ENCODE assay signal across 2 cellular contexts in genomic region chr2:70123051-70123828, GRCh38.
TF ChIP-seq lines count a peak whose summit lies in the region.

No MANE protein-coding gene starts in this region.

TF ChIP-seq in A549, 52 proteins besides CTCF, POLR2A, EP300 and RAD21 (continued from another document):
- no peak for TF ChIP-seq ATOH8 (CRISPR knock-in tag; IDR thresholded peaks at IDR 0.05; ENCODE audit: low read depth)
- no peak for TF ChIP-seq HEYL (CRISPR knock-in tag; IDR thresholded peaks at IDR 0.05)
- TF ChIP-seq MAFK (IDR thresholded peaks at IDR 0.05; ENCODE audit: partially characterized antibody), result no peak
- no peak for TF ChIP-seq EHMT2 (IDR thresholded peaks at IDR 0.05; ENCODE audit: low read depth)
- no peak for TF ChIP-seq MYC (IDR thresholded peaks at IDR 0.05; ENCODE audit: borderline replicate concordance, low read length)
- TF ChIP-seq SMC3 (IDR thresholded peaks at IDR 0.05), result no peak
- no peak for TF ChIP-seq ZFP36 (IDR thresholded peaks at IDR 0.05; ENCODE audit: borderline replicate concordance, partially characterized antibody)
- TF ChIP-seq SREBF2 (IDR thresholded peaks at IDR 0.05), result no peak
- no peak for TF ChIP-seq TP53 (CRISPR knock-in tag; IDR thresholded peaks at IDR 0.05)
- TF ChIP-seq, protein P1, sequence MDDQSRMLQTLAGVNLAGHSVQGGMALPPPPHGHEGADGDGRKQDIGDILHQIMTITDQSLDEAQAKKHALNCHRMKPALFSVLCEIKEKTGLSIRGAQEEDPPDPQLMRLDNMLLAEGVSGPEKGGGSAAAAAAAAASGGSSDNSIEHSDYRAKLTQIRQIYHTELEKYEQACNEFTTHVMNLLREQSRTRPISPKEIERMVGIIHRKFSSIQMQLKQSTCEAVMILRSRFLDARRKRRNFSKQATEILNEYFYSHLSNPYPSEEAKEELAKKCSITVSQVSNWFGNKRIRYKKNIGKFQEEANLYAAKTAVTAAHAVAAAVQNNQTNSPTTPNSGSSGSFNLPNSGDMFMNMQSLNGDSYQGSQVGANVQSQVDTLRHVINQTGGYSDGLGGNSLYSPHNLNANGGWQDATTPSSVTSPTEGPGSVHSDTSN (IDR thresholded peaks at IDR 0.05), result no peak
- TF ChIP-seq MAZ (IDR thresholded peaks at IDR 0.05; ENCODE audit: borderline replicate concordance, low read depth, low read length), result no peak
- no peak for TF ChIP-seq JUN (IDR thresholded peaks at IDR 0.05)
- TF ChIP-seq, protein P2, sequence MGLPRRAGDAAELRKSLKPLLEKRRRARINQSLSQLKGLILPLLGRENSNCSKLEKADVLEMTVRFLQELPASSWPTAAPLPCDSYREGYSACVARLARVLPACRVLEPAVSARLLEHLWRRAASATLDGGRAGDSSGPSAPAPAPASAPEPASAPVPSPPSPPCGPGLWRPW (IDR thresholded peaks at IDR 0.05), result no peak
- no peak for TF ChIP-seq NFE2L2 (conservative IDR thresholded peaks at IDR 0.05; ENCODE audit: low read length)

TF ChIP-seq in HEK293, 187 proteins besides CTCF, POLR2A, EP300 and RAD21 (continued from another document):
- TF ChIP-seq, protein P3, sequence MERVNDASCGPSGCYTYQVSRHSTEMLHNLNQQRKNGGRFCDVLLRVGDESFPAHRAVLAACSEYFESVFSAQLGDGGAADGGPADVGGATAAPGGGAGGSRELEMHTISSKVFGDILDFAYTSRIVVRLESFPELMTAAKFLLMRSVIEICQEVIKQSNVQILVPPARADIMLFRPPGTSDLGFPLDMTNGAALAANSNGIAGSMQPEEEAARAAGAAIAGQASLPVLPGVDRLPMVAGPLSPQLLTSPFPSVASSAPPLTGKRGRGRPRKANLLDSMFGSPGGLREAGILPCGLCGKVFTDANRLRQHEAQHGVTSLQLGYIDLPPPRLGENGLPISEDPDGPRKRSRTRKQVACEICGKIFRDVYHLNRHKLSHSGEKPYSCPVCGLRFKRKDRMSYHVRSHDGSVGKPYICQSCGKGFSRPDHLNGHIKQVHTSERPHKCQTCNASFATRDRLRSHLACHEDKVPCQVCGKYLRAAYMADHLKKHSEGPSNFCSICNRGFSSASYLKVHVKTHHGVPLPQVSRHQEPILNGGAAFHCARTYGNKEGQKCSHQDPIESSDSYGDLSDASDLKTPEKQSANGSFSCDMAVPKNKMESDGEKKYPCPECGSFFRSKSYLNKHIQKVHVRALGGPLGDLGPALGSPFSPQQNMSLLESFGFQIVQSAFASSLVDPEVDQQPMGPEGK (tag by site-specific recombination; IDR thresholded peaks at IDR 0.05), result peak; percentile 48; the same call in 1 of the 2 replicates
- TF ChIP-seq ZBTB21 (tag by site-specific recombination; IDR thresholded peaks at IDR 0.05) (no peak), SP7 (tag by site-specific recombination; IDR thresholded peaks at IDR 0.05) (peak; percentile 39), ZNF121 (tag by site-specific recombination; IDR thresholded peaks at IDR 0.05) (peak; percentile 97; the same call in 1 of the 2 replicates), ZNF354C (tag by site-specific recombination; IDR thresholded peaks at IDR 0.05; ENCODE audit: borderline replicate concordance, low read depth) (no peak), PRDM1 (tag by site-specific recombination; IDR thresholded peaks at IDR 0.05) (peak; percentile 96), YY2 (tag by site-specific recombination; IDR thresholded peaks at IDR 0.05) (no peak)
- TF ChIP-seq, protein P4, sequence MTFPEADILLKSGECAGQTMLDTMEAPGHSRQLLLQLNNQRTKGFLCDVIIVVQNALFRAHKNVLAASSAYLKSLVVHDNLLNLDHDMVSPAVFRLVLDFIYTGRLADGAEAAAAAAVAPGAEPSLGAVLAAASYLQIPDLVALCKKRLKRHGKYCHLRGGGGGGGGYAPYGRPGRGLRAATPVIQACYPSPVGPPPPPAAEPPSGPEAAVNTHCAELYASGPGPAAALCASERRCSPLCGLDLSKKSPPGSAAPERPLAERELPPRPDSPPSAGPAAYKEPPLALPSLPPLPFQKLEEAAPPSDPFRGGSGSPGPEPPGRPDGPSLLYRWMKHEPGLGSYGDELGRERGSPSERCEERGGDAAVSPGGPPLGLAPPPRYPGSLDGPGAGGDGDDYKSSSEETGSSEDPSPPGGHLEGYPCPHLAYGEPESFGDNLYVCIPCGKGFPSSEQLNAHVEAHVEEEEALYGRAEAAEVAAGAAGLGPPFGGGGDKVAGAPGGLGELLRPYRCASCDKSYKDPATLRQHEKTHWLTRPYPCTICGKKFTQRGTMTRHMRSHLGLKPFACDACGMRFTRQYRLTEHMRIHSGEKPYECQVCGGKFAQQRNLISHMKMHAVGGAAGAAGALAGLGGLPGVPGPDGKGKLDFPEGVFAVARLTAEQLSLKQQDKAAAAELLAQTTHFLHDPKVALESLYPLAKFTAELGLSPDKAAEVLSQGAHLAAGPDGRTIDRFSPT (tag by site-specific recombination; IDR thresholded peaks at IDR 0.05), result 0 out of 2 replicates have a peak, but pooled peaks have one; percentile 19
TF ChIP-seq in HEK293: peak in this region for 14.
